In genomic region chr10:132019366-132019765, GRCh38 we compare ENCODE assay signal across 27 cellular contexts. TPM values are rescaled to one million over a fixed set of nuclear protein-coding genes. Genes with fewer than 3 reads are reported as not detected.
"Had no signal": no experiment of that assay in that cellular context is flagged by ENCODE, and none has a peak within 500 bp of the region (broad histone marks: within the 10 kb centered on the region; RNA-seq: fewer than 3 reads in every experiment).

No MANE protein-coding gene starts in this region.

- H3K27ac Mint-ChIP-seq: immature natural killer cell; mesothelial cell of epicardium; naive B cell; natural killer cell; nephron progenitor cell; neural progenitor cell; stimulated activated memory B cell treated with anti-CD40 and anti-IgM and Interleukin-4, amounts not matched to agents 10 μg/mL and 1 μg/mL and 100 μg/mL, for 72 hours; type B pancreatic cell had no signal

- H3K36me3 Mint-ChIP-seq: mesothelial cell of epicardium; naive B cell; natural killer cell; neural progenitor cell; stimulated activated memory B cell treated with anti-CD40 and anti-IgM and Interleukin-4, amounts not matched to agents 10 μg/mL and 1 μg/mL and 100 μg/mL, for 72 hours; type B pancreatic cell had no signal

- ATAC-seq: natural killer cell; pancreas; right cardiac atrium; sciatic nerve; stimulated activated memory B cell treated with anti-CD40 and anti-IgM and Interleukin-4, amounts not matched to agents 10 μg/mL and 1 μg/mL and 100 μg/mL, for 72 hours; stimulated activated naive CD8-positive, alpha-beta T cell treated with anti-CD3 and anti-CD28 coated beads, Interleukin-15, amount 100 ng/mL, for 72 hours had no signal

- H3K9me3 Mint-ChIP-seq: immature natural killer cell; mesothelial cell of epicardium; naive B cell; natural killer cell; nephron progenitor cell; neural progenitor cell; stimulated activated memory B cell treated with anti-CD40 and anti-IgM and Interleukin-4, amounts not matched to agents 10 μg/mL and 1 μg/mL and 100 μg/mL, for 72 hours; stimulated activated naive CD8-positive, alpha-beta T cell treated with anti-CD3 and anti-CD28 coated beads, Interleukin-15, amount 100 ng/mL, for 72 hours; type B pancreatic cell had no signal

- FAIRE-seq: islet of Langerhans, pancreas, small intestine had no signal

- H3K4me3 ChIP-seq: left ventricle myocardium inferior, lung, neural progenitor cell, pancreas, prostate gland, spleen, tibial nerve, vagina had no signal

- DNase-seq: hypothalamus; immature natural killer cell; left ventricle myocardium inferior; mesendoderm; naive B cell; natural killer cell; nephron progenitor cell; pancreas; retina; right cardiac atrium; small intestine; spleen; stimulated activated CD4-positive, alpha-beta T cell treated with anti-CD3 and anti-CD28 coated beads, Interleukin-4, amount 100 ng/mL, for 24 hours; stimulated activated naive CD4-positive, alpha-beta T cell treated with Interleukin-2 at 50 U/mL for 16 hours; stimulated activated naive CD8-positive, alpha-beta T cell treated with anti-CD3 and anti-CD28 coated beads, Interleukin-15, amount 100 ng/mL, for 72 hours; substantia nigra had no signal

- H3K9ac ChIP-seq: neural progenitor cell had no signal

- H3K36me3 ChIP-seq: left ventricle myocardium inferior, neural progenitor cell, pancreas, prostate gland, spleen, tibial nerve, vagina had no signal

- H3K27me3 ChIP-seq: vagina had no signal

- H2AFZ ChIP-seq: neural progenitor cell had no signal

- H3K4me2 ChIP-seq: neural progenitor cell had no signal

- H3K27ac ChIP-seq: left ventricle myocardium inferior, neural progenitor cell, pancreas, spleen, tibial nerve, vagina had no signal

- H3K4me3 Mint-ChIP-seq: immature natural killer cell; mesothelial cell of epicardium; naive B cell; natural killer cell; nephron progenitor cell; neural progenitor cell; stimulated activated memory B cell treated with anti-CD40 and anti-IgM and Interleukin-4, amounts not matched to agents 10 μg/mL and 1 μg/mL and 100 μg/mL, for 72 hours; stimulated activated naive CD8-positive, alpha-beta T cell treated with anti-CD3 and anti-CD28 coated beads, Interleukin-15, amount 100 ng/mL, for 72 hours; type B pancreatic cell had no signal

- H3K9me3 ChIP-seq: left ventricle myocardium inferior, pancreas, prostate gland, spleen, tibial nerve, vagina had no signal

- H3K4me1 ChIP-seq: neural progenitor cell had no signal

RNA-seq across cellular contexts. Expression of gene JAKMIP3, which starts 46.4 kb away (rescaled TPM):
- total RNA-seq: kidney epithelial cell had no signal
- polyA plus RNA-seq: immature natural killer cell had no signal
